In the genomic region with DNA sequence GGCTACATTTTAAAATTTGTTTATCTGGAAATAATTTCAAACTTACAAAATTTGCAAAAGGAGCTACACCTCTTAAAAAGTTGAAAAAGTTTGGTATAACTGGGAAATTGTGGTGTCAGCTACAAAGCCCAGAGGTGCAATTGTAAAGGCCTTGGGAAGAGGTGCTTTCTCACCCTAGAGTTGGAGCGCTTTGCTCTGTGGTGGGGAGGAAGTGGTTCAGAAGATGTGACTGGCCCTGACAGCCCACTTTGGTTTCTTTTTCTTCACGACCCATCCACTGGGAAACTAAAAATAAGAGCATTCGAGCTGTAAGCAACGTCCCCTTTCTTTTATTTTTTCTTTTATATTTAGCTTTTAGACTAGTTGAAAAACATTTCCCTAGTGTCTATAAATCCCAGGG, we compare ENCODE assay signal across 15 cellular contexts.
A peak's percentile ranks its signal among the peaks of the same experiment; 100 is the strongest.
DNase-seq lines count a peak whose midpoint lies in the region; ATAC-seq, FAIRE-seq and TF ChIP-seq lines count a peak whose summit lies in the region.
"Had no signal": no experiment of that assay in that cellular context is flagged by ENCODE, and none has a peak within 500 bp of the region (broad histone marks: within the 10 kb centered on the region; RNA-seq: fewer than 3 reads in every experiment).

No MANE protein-coding gene starts in this region.

- H3K36me3 ChIP-seq in GM12878 (ENCODE audit: control insufficient read depth in 2 of 2, insufficient read depth in 2 of 2, low read length in 1 of 2) (no peaks in the 10 kb centered on the region), psoas muscle (ENCODE audit: insufficient read depth in 1 of 2, low read depth in 1 of 2) (no peaks in the 10 kb centered on the region), Caco-2 (ENCODE audit: control insufficient read depth, insufficient read depth, low read length) (no peaks in the 10 kb centered on the region)

- H4K20me1 ChIP-seq in GM12878 (ENCODE audit: control insufficient read depth, insufficient read depth): no peaks in the 10 kb centered on the region

- TF ChIP-seq CTCF in GM12878 (IDR thresholded peaks at IDR 0.05 in 2 of 3, conservative IDR thresholded peaks at IDR 0.05 in 1 of 3; ENCODE audit: control insufficient read depth in 2 of 3, extremely low read depth in 1 of 3, insufficient read depth in 1 of 3, low read depth in 3 of 3, low read length in 3 of 3): no peak
- no peak for TF ChIP-seq CTCF in type B pancreatic cell (conservative IDR thresholded peaks at IDR 0.05)
- TF ChIP-seq CTCF in psoas muscle (IDR thresholded peaks at IDR 0.05): no peak
- TF ChIP-seq CTCF in Caco-2 (IDR thresholded peaks at IDR 0.05; ENCODE audit: insufficient read depth in 1 of 2, low read depth in 1 of 2, low read length in 1 of 2, severe bottlenecking in 1 of 2, unreplicated experiment in 1 of 2): no peak

- H3K27ac ChIP-seq in GM12878 (ENCODE audit: control insufficient read depth, insufficient read depth) (no peak overlapping the region), psoas muscle (no peak overlapping the region), right cardiac atrium (ENCODE audit: low read length) (no peak overlapping the region)
- H3K27ac ChIP-seq: epithelial cell of prostate had no signal

- no peak for TF ChIP-seq POLR2A in GM12878 (IDR thresholded peaks at IDR 0.05; ENCODE audit: low read depth, low read length)

- peak; percentile 17 for DNase-seq in GM12878 (ENCODE audit: low read depth, low spot score)
- no peak for DNase-seq in type B pancreatic cell (ENCODE audit: extremely low spot score, unreplicated experiment)
- no peak for DNase-seq in psoas muscle
- no peak for DNase-seq in Caco-2
- no peak for DNase-seq in right cardiac atrium
- DNase-seq: activated T-cell treated with anti-CD3 and anti-CD28 coated beads, Interleukin-2, amount 50 U/mL, for 4 hours; CD4-positive, CD25-positive, alpha-beta regulatory T cell; MV-4-11; naive thymus-derived CD4-positive, alpha-beta T cell had no signal

- H3K4me3 ChIP-seq in GM12878 (no peak overlapping the region), psoas muscle (no peak overlapping the region), Caco-2 (ENCODE audit: low read depth, low read length) (no peak overlapping the region), right cardiac atrium (ENCODE audit: low read length) (no peak overlapping the region)

- H3K79me2 ChIP-seq in GM12878 (ENCODE audit: control insufficient read depth, insufficient read depth, low read length): no peaks in the 10 kb centered on the region

- RAD21 ChIA-PET in GM12878 (lab: Charles Lee; ENCODE audit: unreplicated experiment): no interaction called here

- CTCF ChIA-PET in GM12878 (lab: Yijun Ruan, JAX) (interaction anchor here (1.3 kb wide), 1 partner anchor 9 kb away, joined by 3 read pairs; no protein-coding TSS in a partner anchor), Caco-2 (lab: Charles Lee) (no interaction called here)

- 0 out of 2 replicates have a peak overlapping the region, but pooled peaks have one; percentile 23 for H3K4me2 ChIP-seq in GM12878 (ENCODE audit: control insufficient read depth, insufficient read depth)

- SMC1A ChIA-PET in GM12878 (lab: Charles Lee; ENCODE audit: uncharacterized antibody, unreplicated experiment): interaction anchor here (1.2 to 1.3 kb wide), 2 partner anchors 17 to 198 kb away, joined by 3 read pairs; no protein-coding TSS in a partner anchor

- no peak overlapping the region for H3K27ac Mint-ChIP-seq in type B pancreatic cell
- H3K27ac Mint-ChIP-seq in Caco-2 (ENCODE audit: unreplicated experiment): no peak overlapping the region
- H3K27ac Mint-ChIP-seq: CD4-positive, CD25-positive, alpha-beta regulatory T cell; naive thymus-derived CD4-positive, alpha-beta T cell had no signal

- in situ Hi-C loops in GM12878 (cut with MboI): no loop called here

- FAIRE-seq in GM12878 (lab: Jason Lieb, UNC): peak; percentile 84

- no peak overlapping the region for H3K4me3 Mint-ChIP-seq in type B pancreatic cell
- no peak overlapping the region for H3K4me3 Mint-ChIP-seq in Caco-2 (ENCODE audit: unreplicated experiment)
- H3K4me3 Mint-ChIP-seq: activated T-cell treated with anti-CD3 and anti-CD28 coated beads, Interleukin-2, amount 50 U/mL, for 4 hours; CD4-positive, CD25-positive, alpha-beta regulatory T cell; naive thymus-derived CD4-positive, alpha-beta T cell had no signal

- H3K9me3 Mint-ChIP-seq in type B pancreatic cell: no peaks in the 10 kb centered on the region
- peaks cover 10% of the 10 kb centered on the region for H3K9me3 Mint-ChIP-seq in Caco-2 (ENCODE audit: unreplicated experiment)
- H3K9me3 Mint-ChIP-seq: activated T-cell treated with anti-CD3 and anti-CD28 coated beads, Interleukin-2, amount 50 U/mL, for 4 hours had no signal

- TF ChIP-seq RAD21 in GM12878 (IDR thresholded peaks at IDR 0.05; ENCODE audit: insufficient read depth, low read depth, low read length): no peak

- peak overlapping the region; percentile 35 for H2AFZ ChIP-seq in GM12878 (ENCODE audit: control insufficient read depth, low read depth, low read length)

- H3K4me1 ChIP-seq in GM12878 (ENCODE audit: control insufficient read depth, insufficient read depth, low read length) (no peaks in the 10 kb centered on the region), psoas muscle (no peaks in the 10 kb centered on the region), Caco-2 (no peaks in the 10 kb centered on the region), right cardiac atrium (ENCODE audit: control insufficient read depth, insufficient read depth, low read length) (no peaks in the 10 kb centered on the region)

- H3K4me1 Mint-ChIP-seq in type B pancreatic cell (ENCODE audit: unreplicated experiment) (no peaks in the 10 kb centered on the region), Caco-2 (ENCODE audit: low read depth, unreplicated experiment) (no peaks in the 10 kb centered on the region)
- H3K4me1 Mint-ChIP-seq: CD4-positive, CD25-positive, alpha-beta regulatory T cell had no signal

- WGBS in GM12878 (ENCODE audit: insufficient coverage, insufficient replicate concordance, low lambda C conversion rate, missing lambda C conversion rate): 13% methylated on average over 4 of the region's 4 CpGs
- WGBS in psoas muscle, 3 donors: 63 to 70% (median 68%) methylated on average over 4 of the region's 4 CpGs
- WGBS in right cardiac atrium: 51% methylated on average over 4 of the region's 4 CpGs

- TF ChIP-seq EP300 in GM12878 (IDR thresholded peaks at IDR 0.05; ENCODE audit: borderline replicate concordance in 1 of 2, control insufficient read depth in 1 of 2, low read depth in 2 of 2, low read length in 2 of 2): no peak

- no peaks in the 10 kb centered on the region; a peak in 1 of 4 replicates for H3K27me3 ChIP-seq in GM12878 (replicated peaks in 1 of 2; ENCODE audit: control insufficient read depth in 2 of 2, insufficient read depth in 2 of 2, low read length in 1 of 2)
- H3K27me3 ChIP-seq in psoas muscle (ENCODE audit: insufficient read depth in 3 of 3, low read length in 2 of 3): no peaks in the 10 kb centered on the region
- H3K27me3 ChIP-seq in Caco-2 (replicated peaks; ENCODE audit: control insufficient read depth, insufficient read depth, low read length): no peaks in the 10 kb centered on the region; the same call in 1 of the 2 replicates
- H3K27me3 ChIP-seq in right cardiac atrium (ENCODE audit: control insufficient read depth, insufficient read depth): no peaks in the 10 kb centered on the region

- ATAC-seq in GM18873 (IDR thresholded peaks at IDR 0.05; ENCODE audit: low FRiP score, unreplicated experiment) (peak; percentile 60), GM21515 (IDR thresholded peaks at IDR 0.05; ENCODE audit: unreplicated experiment) (peak; percentile 72), HG03095 (IDR thresholded peaks at IDR 0.05; ENCODE audit: unreplicated experiment) (peak; percentile 89), GM12878 (no peak), psoas muscle (no peak), right cardiac atrium (no peak)
- ATAC-seq: activated CD4-positive, CD25-positive, alpha-beta regulatory T cell treated with anti-CD3 and anti-CD28 coated beads, Interleukin-2, amount 50 U/mL, for 24 hours; activated T-cell treated with anti-CD3 and anti-CD28 coated beads, Interleukin-2, amount 50 U/mL, for 4 hours; naive thymus-derived CD4-positive, alpha-beta T cell; sciatic nerve had no signal

- H3K36me3 Mint-ChIP-seq in type B pancreatic cell: no peaks in the 10 kb centered on the region
- H3K36me3 Mint-ChIP-seq in Caco-2 (ENCODE audit: insufficient read depth, unreplicated experiment): no peaks in the 10 kb centered on the region
- H3K36me3 Mint-ChIP-seq: CD4-positive, CD25-positive, alpha-beta regulatory T cell; naive thymus-derived CD4-positive, alpha-beta T cell had no signal

- BruUV-seq in GM12878 (replicated peaks; lab: Mats Ljungman, UMichigan): no TSS peak
- no TSS peak for BruUV-seq in Caco-2 (replicated peaks; lab: Mats Ljungman, UMichigan)

- H3K27me3 Mint-ChIP-seq in type B pancreatic cell (no peaks in the 10 kb centered on the region), Caco-2 (ENCODE audit: insufficient read depth, unreplicated experiment) (peaks cover 10% of the 10 kb centered on the region)
- H3K27me3 Mint-ChIP-seq: CD4-positive, CD25-positive, alpha-beta regulatory T cell; naive thymus-derived CD4-positive, alpha-beta T cell had no signal

- H3K9ac ChIP-seq in GM12878 (ENCODE audit: control insufficient read depth, insufficient read depth, low read length): no peak overlapping the region

- POLR2A ChIA-PET in GM12878 (lab: Charles Lee): interaction anchor here (0.9 kb wide), 1 partner anchor 30 kb away, joined by 4 read pairs; no protein-coding TSS in a partner anchor
- POLR2A ChIA-PET in Caco-2 (lab: Charles Lee): no interaction called here

- H3K9me3 ChIP-seq in GM12878 (replicated peaks; ENCODE audit: control insufficient read depth, insufficient read depth, low read length): no peaks in the 10 kb centered on the region; the same call in 2 of the 3 replicates
- peaks cover 3% of the 10 kb centered on the region for H3K9me3 ChIP-seq in psoas muscle
- H3K9me3 ChIP-seq in Caco-2: no peaks in the 10 kb centered on the region
- H3K9me3 ChIP-seq in right cardiac atrium (ENCODE audit: control insufficient read depth, low read length): no peaks in the 10 kb centered on the region

- intact Hi-C loops in GM12878 (cut with micrococcal nuclease; ENCODE audit: unreplicated experiment): no loop called here
- intact Hi-C loops in psoas muscle (cut with DNase I): no loop called here
- intact Hi-C loops in Caco-2 (cut with micrococcal nuclease; ENCODE audit: unreplicated experiment): no loop called here
- intact Hi-C loops in right cardiac atrium (cut with DNase I): loop anchor here in 1 of 4 donors (10.0 kb wide), 1 partner anchor 59 kb away; no protein-coding TSS in a partner anchor

TF ChIP-seq in GM12878, 131 proteins besides CTCF, POLR2A, EP300 and RAD21 (continues in another document):
- TF ChIP-seq MTA3 (IDR thresholded peaks at IDR 0.05; ENCODE audit: borderline replicate concordance, low read length) (no peak), SPI1 (IDR thresholded peaks at IDR 0.05; ENCODE audit: borderline replicate concordance, insufficient read depth, low read depth, low read length) (peak; percentile 53; the same call in 1 of the 2 replicates)

Comparison
In these comparisons a context has a peak if more than half of its experiments do, and no peak if none do; other contexts are left out.
1. ATAC-seq: peak in GM18873 (single experiment), GM21515 (single experiment) and HG03095 (single experiment); none in GM12878 (single experiment), psoas muscle (0 of 4) and right cardiac atrium (0 of 2).